In the genomic region with DNA sequence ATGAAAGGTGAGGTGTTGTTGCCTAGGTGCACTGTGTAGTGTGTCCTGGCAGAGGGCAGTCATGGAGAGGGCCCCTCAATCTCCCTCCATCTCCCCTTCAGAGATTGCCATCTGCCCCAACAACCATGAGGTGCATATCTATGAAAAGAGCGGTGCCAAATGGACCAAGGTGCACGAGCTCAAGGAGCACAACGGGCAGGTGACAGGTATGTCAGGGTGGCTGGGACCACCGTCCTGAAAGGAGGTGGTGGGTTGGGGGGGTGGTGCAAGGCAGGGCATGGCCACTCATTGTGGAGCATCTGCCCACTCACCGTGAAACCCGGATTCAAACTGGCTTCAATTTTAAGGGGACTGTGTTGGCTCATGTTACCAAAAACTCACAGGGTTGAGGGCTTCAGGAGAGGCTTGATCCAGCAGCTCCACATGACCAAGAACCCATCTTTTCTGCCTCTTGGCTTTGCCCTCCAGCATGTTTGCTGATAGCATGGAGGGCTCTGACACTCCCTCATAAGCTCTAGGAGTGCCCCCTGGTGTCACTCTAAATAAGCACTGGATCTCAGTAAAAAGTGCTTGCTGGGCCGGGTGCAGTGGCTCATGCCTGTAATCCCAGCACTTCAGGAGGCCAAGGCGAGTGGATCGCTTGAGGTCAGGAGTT, we compare ENCODE assay signal across 1 cellular context.
A peak's percentile ranks its signal among the peaks of the same experiment; 100 is the strongest.
TF ChIP-seq lines count a peak whose summit lies in the region.

No MANE protein-coding gene starts in this region.

TF ChIP-seq in HepG2, 621 proteins besides CTCF, POLR2A, EP300 and RAD21 (continues in another document):
- TF ChIP-seq MIXL1 (CRISPR knock-in tag; IDR thresholded peaks at IDR 0.05) (0 out of 2 replicates have a peak, but pooled peaks have one; percentile 15), SAP130 (CRISPR knock-in tag; IDR thresholded peaks at IDR 0.05; ENCODE audit: low read depth) (peak; percentile 38; the same call in 1 of the 2 replicates), U2AF1 (optimal IDR thresholded peaks at IDR 0.05; ENCODE audit: low read depth, low read length) (no peak), SP140L (CRISPR knock-in tag; IDR thresholded peaks at IDR 0.05; ENCODE audit: borderline replicate concordance) (no peak), ZNF629 (CRISPR knock-in tag; conservative IDR thresholded peaks at IDR 0.05) (no peak), FOSL1 (CRISPR knock-in tag; IDR thresholded peaks at IDR 0.05; ENCODE audit: borderline replicate concordance) (no peak), PAF1 (CRISPR knock-in tag; IDR thresholded peaks at IDR 0.05) (no peak), ZNF468 (CRISPR knock-in tag; IDR thresholded peaks at IDR 0.05) (no peak), PRDM4 (CRISPR knock-in tag; IDR thresholded peaks at IDR 0.05; ENCODE audit: borderline replicate concordance) (no peak), ZNF878 (CRISPR knock-in tag; IDR thresholded peaks at IDR 0.05) (no peak), THAP11 (CRISPR knock-in tag; IDR thresholded peaks at IDR 0.05) (no peak), ZNF362 (CRISPR knock-in tag; IDR thresholded peaks at IDR 0.05; ENCODE audit: borderline replicate concordance) (no peak), SMC3 (IDR thresholded peaks at IDR 0.05; ENCODE audit: low read length) (peak; percentile 75), AHDC1 (CRISPR knock-in tag; IDR thresholded peaks at IDR 0.05; ENCODE audit: borderline replicate concordance) (no peak), ZFYVE20 (CRISPR knock-in tag; IDR thresholded peaks at IDR 0.05; ENCODE audit: borderline replicate concordance, low read depth) (no peak), ZNF562 (CRISPR knock-in tag; IDR thresholded peaks at IDR 0.05; ENCODE audit: borderline replicate concordance) (no peak), ZBTB7B (CRISPR knock-in tag; IDR thresholded peaks at IDR 0.05) (no peak), NR1H2 (CRISPR knock-in tag; IDR thresholded peaks at IDR 0.05; ENCODE audit: borderline replicate concordance, low read depth) (no peak), RARG (CRISPR knock-in tag; IDR thresholded peaks at IDR 0.05; ENCODE audit: low read depth) (no peak), NR0B2 (CRISPR knock-in tag; IDR thresholded peaks at IDR 0.05) (no peak), ZNF788 (CRISPR knock-in tag; IDR thresholded peaks at IDR 0.05; ENCODE audit: borderline replicate concordance) (no peak), SMAD9 (CRISPR knock-in tag; IDR thresholded peaks at IDR 0.05) (no peak), NAIF1 (CRISPR knock-in tag; IDR thresholded peaks at IDR 0.05; ENCODE audit: borderline replicate concordance) (no peak), SSRP1 (CRISPR knock-in tag; IDR thresholded peaks at IDR 0.05) (no peak), ZNF282 (IDR thresholded peaks at IDR 0.05; ENCODE audit: partially characterized antibody) (no peak), ZNF337 (CRISPR knock-in tag; IDR thresholded peaks at IDR 0.05; ENCODE audit: borderline replicate concordance, low read depth) (no peak), ZNF777 (CRISPR knock-in tag; IDR thresholded peaks at IDR 0.05) (no peak), HCFC1 (IDR thresholded peaks at IDR 0.05; ENCODE audit: low read depth, low read length) (no peak), TOE1 (CRISPR knock-in tag; IDR thresholded peaks at IDR 0.05) (no peak), ZNF816 (CRISPR knock-in tag; IDR thresholded peaks at IDR 0.05; ENCODE audit: borderline replicate concordance) (no peak), ATM (IDR thresholded peaks at IDR 0.05; ENCODE audit: borderline replicate concordance) (no peak)
- TF ChIP-seq, protein P1, sequence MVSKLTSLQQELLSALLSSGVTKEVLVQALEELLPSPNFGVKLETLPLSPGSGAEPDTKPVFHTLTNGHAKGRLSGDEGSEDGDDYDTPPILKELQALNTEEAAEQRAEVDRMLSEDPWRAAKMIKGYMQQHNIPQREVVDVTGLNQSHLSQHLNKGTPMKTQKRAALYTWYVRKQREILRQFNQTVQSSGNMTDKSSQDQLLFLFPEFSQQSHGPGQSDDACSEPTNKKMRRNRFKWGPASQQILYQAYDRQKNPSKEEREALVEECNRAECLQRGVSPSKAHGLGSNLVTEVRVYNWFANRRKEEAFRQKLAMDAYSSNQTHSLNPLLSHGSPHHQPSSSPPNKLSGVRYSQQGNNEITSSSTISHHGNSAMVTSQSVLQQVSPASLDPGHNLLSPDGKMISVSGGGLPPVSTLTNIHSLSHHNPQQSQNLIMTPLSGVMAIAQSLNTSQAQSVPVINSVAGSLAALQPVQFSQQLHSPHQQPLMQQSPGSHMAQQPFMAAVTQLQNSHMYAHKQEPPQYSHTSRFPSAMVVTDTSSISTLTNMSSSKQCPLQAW (CRISPR knock-in tag; IDR thresholded peaks at IDR 0.05): 0 out of 2 replicates have a peak, but pooled peaks have one; percentile 35
- TF ChIP-seq, protein P2, sequence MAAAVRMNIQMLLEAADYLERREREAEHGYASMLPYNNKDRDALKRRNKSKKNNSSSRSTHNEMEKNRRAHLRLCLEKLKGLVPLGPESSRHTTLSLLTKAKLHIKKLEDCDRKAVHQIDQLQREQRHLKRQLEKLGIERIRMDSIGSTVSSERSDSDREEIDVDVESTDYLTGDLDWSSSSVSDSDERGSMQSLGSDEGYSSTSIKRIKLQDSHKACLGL (CRISPR knock-in tag; IDR thresholded peaks at IDR 0.05): no peak
- TF ChIP-seq, protein P3, sequence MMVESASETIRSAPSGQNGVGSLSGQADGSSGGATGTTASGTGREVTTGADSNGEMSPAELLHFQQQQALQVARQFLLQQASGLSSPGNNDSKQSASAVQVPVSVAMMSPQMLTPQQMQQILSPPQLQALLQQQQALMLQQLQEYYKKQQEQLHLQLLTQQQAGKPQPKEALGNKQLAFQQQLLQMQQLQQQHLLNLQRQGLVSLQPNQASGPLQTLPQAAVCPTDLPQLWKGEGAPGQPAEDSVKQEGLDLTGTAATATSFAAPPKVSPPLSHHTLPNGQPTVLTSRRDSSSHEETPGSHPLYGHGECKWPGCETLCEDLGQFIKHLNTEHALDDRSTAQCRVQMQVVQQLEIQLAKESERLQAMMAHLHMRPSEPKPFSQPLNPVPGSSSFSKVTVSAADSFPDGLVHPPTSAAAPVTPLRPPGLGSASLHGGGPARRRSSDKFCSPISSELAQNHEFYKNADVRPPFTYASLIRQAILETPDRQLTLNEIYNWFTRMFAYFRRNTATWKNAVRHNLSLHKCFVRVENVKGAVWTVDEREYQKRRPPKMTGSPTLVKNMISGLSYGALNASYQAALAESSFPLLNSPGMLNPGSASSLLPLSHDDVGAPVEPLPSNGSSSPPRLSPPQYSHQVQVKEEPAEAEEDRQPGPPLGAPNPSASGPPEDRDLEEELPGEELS (CRISPR knock-in tag; IDR thresholded peaks at IDR 0.05): no peak
- TF ChIP-seq, protein P4, sequence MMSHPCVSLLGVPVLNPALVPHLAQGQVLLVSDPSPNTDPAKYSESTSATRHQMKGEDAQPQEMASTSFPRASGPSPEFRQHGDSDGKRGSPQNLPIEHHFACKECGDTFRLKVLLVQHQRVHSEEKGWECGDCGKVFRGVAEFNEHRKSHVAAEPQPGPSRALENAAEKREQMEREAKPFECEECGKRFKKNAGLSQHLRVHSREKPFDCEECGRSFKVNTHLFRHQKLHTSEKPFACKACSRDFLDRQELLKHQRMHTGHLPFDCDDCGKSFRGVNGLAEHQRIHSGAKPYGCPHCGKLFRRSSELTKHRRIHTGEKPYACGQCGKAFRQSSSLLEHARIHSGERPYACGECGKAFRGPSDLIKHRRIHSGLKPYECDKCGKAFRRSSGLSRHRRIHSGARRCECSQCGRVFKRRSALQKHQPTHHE (CRISPR knock-in tag; IDR thresholded peaks at IDR 0.05; ENCODE audit: borderline replicate concordance): no peak
- TF ChIP-seq, protein P5, sequence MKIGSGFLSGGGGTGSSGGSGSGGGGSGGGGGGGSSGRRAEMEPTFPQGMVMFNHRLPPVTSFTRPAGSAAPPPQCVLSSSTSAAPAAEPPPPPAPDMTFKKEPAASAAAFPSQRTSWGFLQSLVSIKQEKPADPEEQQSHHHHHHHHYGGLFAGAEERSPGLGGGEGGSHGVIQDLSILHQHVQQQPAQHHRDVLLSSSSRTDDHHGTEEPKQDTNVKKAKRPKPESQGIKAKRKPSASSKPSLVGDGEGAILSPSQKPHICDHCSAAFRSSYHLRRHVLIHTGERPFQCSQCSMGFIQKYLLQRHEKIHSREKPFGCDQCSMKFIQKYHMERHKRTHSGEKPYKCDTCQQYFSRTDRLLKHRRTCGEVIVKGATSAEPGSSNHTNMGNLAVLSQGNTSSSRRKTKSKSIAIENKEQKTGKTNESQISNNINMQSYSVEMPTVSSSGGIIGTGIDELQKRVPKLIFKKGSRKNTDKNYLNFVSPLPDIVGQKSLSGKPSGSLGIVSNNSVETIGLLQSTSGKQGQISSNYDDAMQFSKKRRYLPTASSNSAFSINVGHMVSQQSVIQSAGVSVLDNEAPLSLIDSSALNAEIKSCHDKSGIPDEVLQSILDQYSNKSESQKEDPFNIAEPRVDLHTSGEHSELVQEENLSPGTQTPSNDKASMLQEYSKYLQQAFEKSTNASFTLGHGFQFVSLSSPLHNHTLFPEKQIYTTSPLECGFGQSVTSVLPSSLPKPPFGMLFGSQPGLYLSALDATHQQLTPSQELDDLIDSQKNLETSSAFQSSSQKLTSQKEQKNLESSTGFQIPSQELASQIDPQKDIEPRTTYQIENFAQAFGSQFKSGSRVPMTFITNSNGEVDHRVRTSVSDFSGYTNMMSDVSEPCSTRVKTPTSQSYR (CRISPR knock-in tag; IDR thresholded peaks at IDR 0.05; ENCODE audit: borderline replicate concordance): no peak
- TF ChIP-seq, protein P6, sequence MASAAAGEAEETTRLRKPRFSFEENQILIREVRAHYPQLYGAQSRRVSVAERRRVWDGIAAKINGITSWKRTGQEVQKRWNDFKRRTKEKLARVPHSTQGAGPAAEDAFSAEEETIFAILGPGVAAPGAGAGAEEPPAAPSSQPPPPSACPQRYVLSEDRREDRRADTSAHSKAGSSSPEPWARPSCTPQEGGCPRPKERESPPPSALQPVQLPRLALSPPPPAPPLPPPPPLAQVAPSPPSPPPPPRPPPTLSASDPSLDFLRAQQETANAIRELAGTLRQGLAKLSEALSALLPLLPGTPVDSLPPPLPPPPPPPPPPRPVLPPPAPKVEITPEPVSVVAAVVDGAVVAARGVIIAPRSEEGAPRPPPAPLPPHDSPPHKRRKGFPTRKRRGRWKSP (CRISPR knock-in tag; IDR thresholded peaks at IDR 0.05): no peak
